10 cellular contexts compared by ENCODE assay signal in the genomic region with DNA sequence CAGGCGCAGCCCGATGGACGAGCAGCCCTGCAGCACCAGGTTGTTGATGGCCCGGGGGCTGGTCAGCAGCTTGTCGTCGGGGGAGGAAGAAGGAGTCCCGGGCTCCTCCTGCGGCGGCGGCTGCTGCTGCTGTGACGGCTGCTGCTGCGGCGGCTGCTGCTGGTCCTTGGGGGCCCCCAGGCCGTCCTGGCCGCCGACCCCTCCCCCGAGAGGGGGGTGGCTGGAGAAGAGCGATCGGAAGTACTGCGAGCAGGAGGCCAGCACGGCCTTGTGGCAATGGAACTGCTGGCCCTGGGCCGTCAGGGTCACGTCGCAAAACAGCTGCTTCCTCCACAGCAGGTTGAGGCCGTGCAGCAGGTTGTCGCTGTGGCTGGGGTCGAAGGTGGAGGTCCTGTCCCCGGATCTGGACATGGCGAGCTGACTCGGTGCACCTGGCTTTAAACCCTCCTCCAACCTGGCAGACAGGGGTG. TPM values are rescaled to one million over a fixed set of nuclear protein-coding genes. Genes with fewer than 3 reads are reported as not detected.
DNase-seq lines count a peak whose midpoint lies in the region; ATAC-seq and TF ChIP-seq lines count a peak whose summit lies in the region.
"Had no signal": no experiment of that assay in that cellular context is flagged by ENCODE, and none has a peak within 500 bp of the region (broad histone marks: within the 10 kb centered on the region; RNA-seq: fewer than 3 reads in every experiment).

No MANE protein-coding gene starts in this region.

- H3K4me1 Mint-ChIP-seq in neural progenitor cell = peaks cover 61% of the 10 kb centered on the region

- H3K27me3 ChIP-seq in esophagus (ENCODE audit: control insufficient read depth in 1 of 2, insufficient read depth in 2 of 2, low read length in 2 of 2) (peaks cover 0 to 22% of the 10 kb centered on the region in 2 donors), neural progenitor cell (peaks cover 76% of the 10 kb centered on the region)

- peaks cover 0 to 3% of the 10 kb centered on the region in 2 donors for H3K9me3 ChIP-seq in esophagus (ENCODE audit: control insufficient read depth in 2 of 2, insufficient read depth in 1 of 2, low read depth in 1 of 2, low read length in 1 of 2)
- no peaks in the 10 kb centered on the region for H3K9me3 ChIP-seq in neural progenitor cell (ENCODE audit: low read depth)

- H3K27ac ChIP-seq in esophagus (ENCODE audit: low read depth in 2 of 2, low read length in 1 of 2) (no peak overlapping the region), neural progenitor cell (no peak overlapping the region)

- H3K9me3 Mint-ChIP-seq in neural progenitor cell = no peaks in the 10 kb centered on the region
- H3K9me3 Mint-ChIP-seq: activated CD8-positive, alpha-beta T cell treated with anti-CD3 and anti-CD28 coated beads for 36 hours had no signal

- no peak for TF ChIP-seq POLR2A in GM18505 (IDR thresholded peaks at IDR 0.05; ENCODE audit: borderline replicate concordance, extremely low read depth, insufficient read depth, insufficient read length)

- DNase-seq in COLO668 (lab: John Stamatoyannopoulos, UW; ENCODE audit: unreplicated experiment) = peak; percentile 68
- peak; percentile 39 for DNase-seq in NAMALWA (ENCODE audit: low spot score)
- DNase-seq in neural progenitor cell (ENCODE audit: low spot score) = peak; percentile 46
- DNase-seq: activated CD8-positive, alpha-beta T cell treated with anti-CD3 and anti-CD28 coated beads for 36 hours; DND-41 had no signal

- H3K36me3 Mint-ChIP-seq in neural progenitor cell = no peaks in the 10 kb centered on the region

- H3K4me2 ChIP-seq in neural progenitor cell = peak overlapping the region; percentile 96

- H3K27ac Mint-ChIP-seq in neural progenitor cell = peak overlapping the region; percentile 72
- H3K27ac Mint-ChIP-seq: activated CD8-positive, alpha-beta T cell treated with anti-CD3 and anti-CD28 coated beads for 36 hours had no signal

- peak overlapping the region; percentile 84 for H3K4me3 Mint-ChIP-seq in neural progenitor cell
- H3K4me3 Mint-ChIP-seq: activated CD8-positive, alpha-beta T cell treated with anti-CD3 and anti-CD28 coated beads for 36 hours had no signal

- no peak overlapping the region for H3K9ac ChIP-seq in neural progenitor cell

- no peak for TF ChIP-seq CTCF in neural progenitor cell (IDR thresholded peaks at IDR 0.05)

- peaks cover 5% of the 10 kb centered on the region for H3K27me3 Mint-ChIP-seq in neural progenitor cell (ENCODE audit: insufficient read depth, low read depth)

- ATAC-seq in HG03280 (IDR thresholded peaks at IDR 0.05; ENCODE audit: unreplicated experiment) (no peak), HG03342 (IDR thresholded peaks at IDR 0.05; ENCODE audit: unreplicated experiment) (no peak), GM18505 (IDR thresholded peaks at IDR 0.05; ENCODE audit: unreplicated experiment) (no peak), HG02870 (IDR thresholded peaks at IDR 0.05; ENCODE audit: unreplicated experiment) (no peak)
- ATAC-seq: activated CD8-positive, alpha-beta T cell treated with anti-CD3 and anti-CD28 coated beads for 36 hours had no signal

- H3F3A ChIP-seq in neural progenitor cell (ENCODE audit: low read depth) = peaks cover 17% of the 10 kb centered on the region

- H3K4me3 ChIP-seq in esophagus (ENCODE audit: low read depth in 1 of 2, low read length in 2 of 2) (peak overlapping the region; percentile 37 to 48), neural progenitor cell (peak overlapping the region; percentile 65)

- H3K79me2 ChIP-seq in neural progenitor cell (ENCODE audit: low read depth) = no peaks in the 10 kb centered on the region

- H3K4me1 ChIP-seq in esophagus (ENCODE audit: control insufficient read depth in 2 of 2, insufficient read depth in 2 of 2, low read length in 1 of 2) (peaks cover 10 to 13% of the 10 kb centered on the region in 2 donors), neural progenitor cell (peaks cover 27% of the 10 kb centered on the region)

- H3K36me3 ChIP-seq in esophagus (ENCODE audit: control insufficient read depth in 2 of 2, insufficient read depth in 2 of 2, low read length in 1 of 2) (no peaks in the 10 kb centered on the region), neural progenitor cell (no peaks in the 10 kb centered on the region)

- peak overlapping the region; percentile 69 for H2AFZ ChIP-seq in neural progenitor cell (replicated peaks)

- H4K20me1 ChIP-seq in neural progenitor cell (ENCODE audit: low read depth) = peaks cover 3% of the 10 kb centered on the region

- 1 to 2% methylated on average over 28 to 30 of the region's 30 CpGs for WGBS in esophagus, 2 donors

RNA-seq across cellular contexts. Expression of a gene that starts 2.6 kb away (rescaled TPM):
- polyA plus RNA-seq in esophagus = under 1 TPM; 0.09 to 0.16 TPM
- 0.13 TPM in 1 of 2 replicates, not detected in the other for total RNA-seq in neural progenitor cell (ENCODE audit: low replicate concordance)
- total RNA-seq: activated CD8-positive, alpha-beta T cell treated with anti-CD3 and anti-CD28 coated beads for 36 hours had no signal
